ENCODE assay signal across 1 cellular context in genomic region chr12:57127101-57127709, GRCh38.
TF ChIP-seq lines count a peak whose summit lies in the region.

No MANE protein-coding gene starts in this region.

TF ChIP-seq in GM23338, 12 proteins besides CTCF, POLR2A, EP300 and RAD21 (continued from another document):
- no peak for TF ChIP-seq ZNF462 (CRISPR knock-in tag; IDR thresholded peaks at IDR 0.05)
- TF ChIP-seq EZH2phosphoT487 (IDR thresholded peaks at IDR 0.05; ENCODE audit: unreplicated experiment) = no peak
- TF ChIP-seq REST (IDR thresholded peaks at IDR 0.05; ENCODE audit: unreplicated experiment) = no peak
- no peak for TF ChIP-seq STAT1 (IDR thresholded peaks at IDR 0.05; ENCODE audit: unreplicated experiment)
- no peak for TF ChIP-seq POLR2AphosphoS5 (IDR thresholded peaks at IDR 0.05; ENCODE audit: low read depth)
- TF ChIP-seq CREB1 (CRISPR knock-in tag; IDR thresholded peaks at IDR 0.05; ENCODE audit: low read depth) = no peak
- no peak for TF ChIP-seq ZNF114 (CRISPR knock-in tag; IDR thresholded peaks at IDR 0.05)
